8 cellular contexts compared by ENCODE assay signal in genomic region chr1:116666747-116667576, GRCh38. TPM values are rescaled to one million over a fixed set of nuclear protein-coding genes. Genes with fewer than 3 reads are reported as not detected.
DNase-seq lines count a peak whose midpoint lies in the region; ATAC-seq and TF ChIP-seq lines count a peak whose summit lies in the region.

No MANE protein-coding gene starts in this region.

- no peak overlapping the region for H3K23ac ChIP-seq in trophoblast cell (ENCODE audit: low read length)

- peak overlapping the region; percentile 62 for H3K4me3 ChIP-seq in CD8-positive, alpha-beta memory T cell (ENCODE audit: low read length)
- H3K4me3 ChIP-seq in trophoblast cell (ENCODE audit: low read depth, low read length) = peak overlapping the region; percentile 74

- H2BK120ac ChIP-seq in trophoblast cell (ENCODE audit: insufficient read depth, low read length, poor library complexity) = peak overlapping the region; percentile 90

- H3K79me2 ChIP-seq in trophoblast cell (ENCODE audit: control insufficient read depth, insufficient read depth, low read length, poor library complexity) = peaks cover 20% of the 10 kb centered on the region

- peak overlapping the region; percentile 46 for H2BK12ac ChIP-seq in trophoblast cell (ENCODE audit: low read length)

- peaks cover 17% of the 10 kb centered on the region for H3K27me3 ChIP-seq in CD8-positive, alpha-beta memory T cell (ENCODE audit: insufficient read depth, low read length, poor library complexity, severe bottlenecking)
- H3K27me3 ChIP-seq in trophoblast cell (ENCODE audit: insufficient read depth, low read length) = no peaks in the 10 kb centered on the region

- peak overlapping the region; percentile 23 for H3K9ac ChIP-seq in trophoblast cell (ENCODE audit: low read length)

- TF ChIP-seq CTCF in activated CD8-positive, alpha-beta T cell treated with anti-CD3 and anti-CD28 coated beads for 36 hours (IDR thresholded peaks at IDR 0.05) = no peak

- no peak overlapping the region for H3K27ac ChIP-seq in CD8-positive, alpha-beta memory T cell (ENCODE audit: low read depth, low read length)
- peak overlapping the region; percentile 65 for H3K27ac ChIP-seq in trophoblast cell (ENCODE audit: low read depth, low read length)

- peak overlapping the region; percentile 51 for H3K18ac ChIP-seq in trophoblast cell (ENCODE audit: low read length)

- intact Hi-C loops in activated CD8-positive, alpha-beta T cell treated with anti-CD3 and anti-CD28 coated beads for 36 hours (cut with micrococcal nuclease) = no loop called here

- no peaks in the 10 kb centered on the region for H3K9me3 ChIP-seq in CD8-positive, alpha-beta memory T cell (ENCODE audit: low read length)
- no peaks in the 10 kb centered on the region for H3K9me3 ChIP-seq in trophoblast cell (ENCODE audit: insufficient read depth, low read depth, low read length)

- DNase-seq in CD8-positive, alpha-beta memory T cell = no peak
- DNase-seq in activated CD8-positive, alpha-beta T cell treated with anti-CD3 and anti-CD28 coated beads for 36 hours = peak; percentile 12
- DNase-seq in germinal center (ENCODE audit: low spot score) (peak; percentile 23), trophoblast cell (peak; percentile 19 to 52), COLO829 (ENCODE audit: low spot score) (no peak)

- H3K27ac Mint-ChIP-seq in CD8-positive, alpha-beta memory T cell = peak overlapping the region in 2 of 8 donors; percentile 59 to 70
- H3K27ac Mint-ChIP-seq in activated CD8-positive, alpha-beta T cell treated with anti-CD3 and anti-CD28 coated beads for 36 hours = no peak overlapping the region

- WGBS in trophoblast cell (ENCODE audit: extremely low coverage, insufficient coverage, insufficient read length) = no CpG with 5 or more reads among the region's 62 CpGs

- H2AFZ ChIP-seq in trophoblast cell (ENCODE audit: insufficient read depth, low read length, poor library complexity) = peak overlapping the region; percentile 1

- peaks cover 11% of the 10 kb centered on the region for H3K79me1 ChIP-seq in trophoblast cell (ENCODE audit: low read length)

- peak overlapping the region; percentile 87 for H2BK5ac ChIP-seq in trophoblast cell (ENCODE audit: low read depth, low read length, poor library complexity)

- no peaks in the 10 kb centered on the region for H3K36me3 Mint-ChIP-seq in CD8-positive, alpha-beta memory T cell
- H3K36me3 Mint-ChIP-seq in activated CD8-positive, alpha-beta T cell treated with anti-CD3 and anti-CD28 coated beads for 36 hours (ENCODE audit: low read depth) = no peaks in the 10 kb centered on the region

- H3K9me3 Mint-ChIP-seq in CD8-positive, alpha-beta memory T cell = peaks cover 0 to 1% (median 0%) of the 10 kb centered on the region in 5 donors
- no peaks in the 10 kb centered on the region for H3K9me3 Mint-ChIP-seq in activated CD8-positive, alpha-beta T cell treated with anti-CD3 and anti-CD28 coated beads for 36 hours

- H3K4ac ChIP-seq in trophoblast cell (ENCODE audit: low read depth, low read length) = peak overlapping the region; percentile 41

- H4K8ac ChIP-seq in trophoblast cell (ENCODE audit: low read depth, low read length) = peak overlapping the region; percentile 81

- peak overlapping the region; percentile 86 for H4K91ac ChIP-seq in trophoblast cell (ENCODE audit: low read depth, low read length)

- peak overlapping the region; percentile 26 for H2AK5ac ChIP-seq in trophoblast cell (ENCODE audit: low read length)

- H3K27me3 Mint-ChIP-seq in CD8-positive, alpha-beta memory T cell = peaks cover 27 to 62% of the 10 kb centered on the region in 2 donors
- peaks cover 52% of the 10 kb centered on the region for H3K27me3 Mint-ChIP-seq in activated CD8-positive, alpha-beta T cell treated with anti-CD3 and anti-CD28 coated beads for 36 hours

- H3K4me2 ChIP-seq in trophoblast cell (ENCODE audit: low read length) = peak overlapping the region; percentile 76

- H3K36me3 ChIP-seq in CD8-positive, alpha-beta memory T cell (ENCODE audit: insufficient read depth, low read length) = no peaks in the 10 kb centered on the region
- peaks cover 2 to 6% of the 10 kb centered on the region in 2 experiments for H3K36me3 ChIP-seq in trophoblast cell (ENCODE audit: control insufficient read depth in 1 of 2, insufficient read depth in 2 of 2, low read length in 2 of 2)

- peaks cover 10 to 20% (median 12%) of the 10 kb centered on the region in 3 donors for H3K4me1 Mint-ChIP-seq in CD8-positive, alpha-beta memory T cell
- peaks cover 11% of the 10 kb centered on the region for H3K4me1 Mint-ChIP-seq in activated CD8-positive, alpha-beta T cell treated with anti-CD3 and anti-CD28 coated beads for 36 hours (ENCODE audit: low read depth)

- peak overlapping the region; percentile 86 for H3K14ac ChIP-seq in trophoblast cell (ENCODE audit: low read length)

- peak overlapping the region; percentile 81 to 85 (median 83) for H3K4me3 Mint-ChIP-seq in CD8-positive, alpha-beta memory T cell
- peak overlapping the region; percentile 62 for H3K4me3 Mint-ChIP-seq in activated CD8-positive, alpha-beta T cell treated with anti-CD3 and anti-CD28 coated beads for 36 hours

- POLR2A ChIA-PET in CD8-positive, alpha-beta memory T cell (lab: Charles Lee) = no interaction called here
- POLR2A ChIA-PET in activated CD8-positive, alpha-beta T cell treated with anti-CD3 and anti-CD28 coated beads for 36 hours (lab: Charles Lee) = interaction anchor here (1.6 kb wide), 1 partner anchor 28 kb away, joined by 3 read pairs; no protein-coding TSS in a partner anchor

- ATAC-seq in HG02798 (IDR thresholded peaks at IDR 0.05; ENCODE audit: poor library complexity, unreplicated experiment) = peak; percentile 10
- ATAC-seq in activated CD8-positive, alpha-beta T cell treated with anti-CD3 and anti-CD28 coated beads for 36 hours = peak; percentile 15
- ATAC-seq in GM18520 (IDR thresholded peaks at IDR 0.05; ENCODE audit: unreplicated experiment) = no peak
- no peak for ATAC-seq in GM18858 (IDR thresholded peaks at IDR 0.05; ENCODE audit: unreplicated experiment)

- CTCF ChIA-PET in CD8-positive, alpha-beta memory T cell (lab: Charles Lee) = no interaction called here
- CTCF ChIA-PET in activated CD8-positive, alpha-beta T cell treated with anti-CD3 and anti-CD28 coated beads for 36 hours (lab: Charles Lee) = interaction anchor here (0.7 to 2.6 kb wide), 4 partner anchors 72 to 158 kb away, joined by 3 to 8 read pairs (median 3); partner anchors contain the start of gene CD58

- H3K4me1 ChIP-seq in CD8-positive, alpha-beta memory T cell (ENCODE audit: insufficient read depth, low read length) = peaks cover 10% of the 10 kb centered on the region
- H3K4me1 ChIP-seq in trophoblast cell (ENCODE audit: control insufficient read depth in 1 of 2, insufficient read depth in 2 of 2, low read length in 2 of 2) = peaks cover 20% of the 10 kb centered on the region in 2 experiments

- peak overlapping the region; percentile 0 for H4K12ac ChIP-seq in trophoblast cell (ENCODE audit: low read depth, low read length)

RNA-seq across cellular contexts. Expression of gene IGSF3, which starts 0.6 kb away (rescaled TPM):
- total RNA-seq in CD8-positive, alpha-beta memory T cell = 1 to 10 TPM; 1.8 to 2.0 TPM
- not detected for polyA plus RNA-seq in CD8-positive, alpha-beta memory T cell
- total RNA-seq in activated CD8-positive, alpha-beta T cell treated with anti-CD3 and anti-CD28 coated beads for 36 hours = under 1 TPM; 0.54 to 0.72 TPM
- 74.5 and 75.3 TPM in 2 replicates for polyA plus RNA-seq in trophoblast cell (2013)

Comparison
In these comparisons a context has a peak if more than half of its experiments do, and no peak if none do; other contexts are left out.
1. DNase-seq: peak in activated CD8-positive, alpha-beta T cell treated with anti-CD3 and anti-CD28 coated beads for 36 hours (single experiment), germinal center (single experiment) and trophoblast cell (2 of 2); none in CD8-positive, alpha-beta memory T cell (0 of 5) and COLO829 (single experiment).
2. ATAC-seq: peak in HG02798 (single experiment) and activated CD8-positive, alpha-beta T cell treated with anti-CD3 and anti-CD28 coated beads for 36 hours (single experiment); none in GM18520 (single experiment) and GM18858 (single experiment).